In the genomic region with DNA sequence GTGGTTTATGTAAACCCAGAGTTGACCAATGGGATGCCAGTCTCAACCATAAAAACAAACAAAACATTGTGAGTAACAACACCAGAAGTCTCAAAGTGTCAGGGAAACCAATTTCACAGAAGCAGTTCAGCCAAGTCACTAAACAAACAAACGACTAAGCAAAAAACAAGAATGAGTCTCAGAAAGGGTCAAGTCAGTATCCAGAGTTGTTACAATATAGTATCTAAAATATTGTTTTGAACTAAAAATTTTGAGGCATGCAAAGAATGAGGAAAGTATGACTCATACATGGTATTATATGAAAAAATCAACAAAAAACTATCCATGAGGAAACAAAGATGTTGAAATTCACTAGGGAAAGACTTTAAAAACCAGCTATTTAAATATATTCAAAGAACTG, we compare ENCODE assay signal across 1 cellular context.
TF ChIP-seq lines count a peak whose summit lies in the region.

No MANE protein-coding gene starts in this region.

TF ChIP-seq in H1, 55 proteins besides CTCF, POLR2A, EP300 and RAD21:
- TF ChIP-seq TBP (IDR thresholded peaks at IDR 0.05; ENCODE audit: low read depth, low read length) (no peak), MAFK (IDR thresholded peaks at IDR 0.05; ENCODE audit: low read depth, low read length) (peak; percentile 58), YY1 (IDR thresholded peaks at IDR 0.05; ENCODE audit: low read depth, low read length) (no peak), BACH1 (IDR thresholded peaks at IDR 0.05; ENCODE audit: low read length) (peak; percentile 81), POU5F1 (IDR thresholded peaks at IDR 0.05; ENCODE audit: low read depth, low read length) (no peak), KDM1A (IDR thresholded peaks at IDR 0.05; ENCODE audit: borderline replicate concordance, low read length) (no peak)
